In genomic region chr18:61924550-61924949, GRCh38 we compare ENCODE assay signal across 20 cellular contexts. TPM values are rescaled to one million over a fixed set of nuclear protein-coding genes. Genes with fewer than 3 reads are reported as not detected.
"Had no signal": no experiment of that assay in that cellular context is flagged by ENCODE, and none has a peak within 500 bp of the region (broad histone marks: within the 10 kb centered on the region; RNA-seq: fewer than 3 reads in every experiment).

No MANE protein-coding gene starts in this region.

- ATAC-seq: body of pancreas, T-helper 17 cell had no signal

- H3K27ac Mint-ChIP-seq: T-helper 17 cell had no signal

- H3K27me3 ChIP-seq: ascending aorta, body of pancreas, MG63 had no signal

- H3K36me3 ChIP-seq: ascending aorta, MG63 had no signal

- H3K4me3 Mint-ChIP-seq: T-helper 17 cell had no signal

- H3K9me3 ChIP-seq: ascending aorta, body of pancreas, MG63 had no signal

- H3K27ac ChIP-seq: ascending aorta, body of pancreas had no signal

- H3K27me3 Mint-ChIP-seq: T-helper 17 cell had no signal

- DNase-seq: activated CD4-positive, CD25-positive, alpha-beta regulatory T cell; activated CD8-positive, alpha-beta memory T cell treated with anti-CD3 and anti-CD28 coated beads, Interleukin-2, amount 50 U/mL, for 48 hours; activated naive CD4-positive, alpha-beta T cell treated with anti-CD3 and anti-CD28 coated beads, Interleukin-2, amount 50 U/mL, for 16 hours; activated T-cell treated with anti-CD3 and anti-CD28 coated beads, Interleukin-2, amount 50 U/mL, for 1 hour; amniotic stem cell; body of pancreas; central memory CD4-positive, alpha-beta T cell; MG63; NCI-H1105; NCI-H1436 treated with DMSO at 0.1 percent for 48 hours; NCI-H187; NCI-H2081; NCI-H524; SIG-M5; T-helper 17 cell; T-helper 9 cell had no signal

- FAIRE-seq: bronchial epithelial cell, TTC549 had no signal

- H3K4me3 ChIP-seq: ascending aorta, body of pancreas, MG63 had no signal

- H3K4me1 ChIP-seq: ascending aorta, body of pancreas had no signal

RNA-seq across cellular contexts. Expression of gene RNF152, which starts 31.7 kb away (rescaled TPM):
- total RNA-seq: OCI-LY7 had no signal
